ENCODE assay signal across 33 cellular contexts in genomic region chr10:80296942-80297341, GRCh38. TPM values are rescaled to one million over a fixed set of nuclear protein-coding genes. Genes with fewer than 3 reads are reported as not detected.
"Had no signal": no experiment of that assay in that cellular context is flagged by ENCODE, and none has a peak within 500 bp of the region (broad histone marks: within the 10 kb centered on the region; RNA-seq: fewer than 3 reads in every experiment).

No MANE protein-coding gene starts in this region.

- DNase-seq: stimulated activated CD4-positive, alpha-beta T cell treated with anti-CD3 and anti-CD28 coated beads, Interleukin-2, amount 100 ng/mL, for 48 hours; stimulated activated CD4-positive, alpha-beta T cell treated with anti-CD3 and anti-CD28 coated beads, Interleukin-4, amount 100 ng/mL, for 1 hour; stimulated activated CD4-positive, alpha-beta T cell treated with anti-CD3 and anti-CD28 coated beads, Interleukin-4, amount 100 ng/mL, for 24 hours; stimulated activated CD4-positive, alpha-beta T cell treated with anti-CD3 and anti-CD28 coated beads, Interleukin-4, amount 100 ng/mL, for 4 hours; stimulated activated CD8-positive, alpha-beta memory T cell treated with anti-CD3 and anti-CD28 coated beads, Interleukin-4, amount 100 ng/mL, for 48 hours; stimulated activated naive B cell treated with anti-CD40 and anti-IgM and Interleukin-4, amounts not matched to agents 10 μg/mL and 1 μg/mL and 100 μg/mL, for 72 hours; stimulated activated naive CD4-positive, alpha-beta T cell; stimulated activated naive CD4-positive, alpha-beta T cell treated with Interleukin-2 at 50 U/mL for 16 hours; stimulated activated naive CD8-positive, alpha-beta T cell treated with anti-CD3 and anti-CD28 coated beads, Interleukin-15, amount 100 ng/mL, for 72 hours; stimulated activated naive CD8-positive, alpha-beta T cell treated with anti-CD3 and anti-CD28 coated beads, Interleukin-15, Interleukin-2, amounts not matched to agents 100 U/mL and 50 U/mL, for 24 hours; stomach; substantia nigra; testis; thyroid gland; tibial artery; transverse colon; trophoblast cell; upper lobe of left lung; upper lobe of right lung; uterus had no signal

- H3K27ac ChIP-seq: stomach, suprapubic skin, testis, thoracic aorta, thyroid gland, tibial artery, tibial nerve, transverse colon, upper lobe of left lung, upper lobe of right lung, uterus, vagina had no signal

- H3K4me1 Mint-ChIP-seq: stimulated activated effector memory CD8-positive, alpha-beta T cell treated with anti-CD3 and anti-CD28 coated beads, Interleukin-12 subunit alpha, Interleukin-12 subunit beta, amount 100 ng/mL, for 72 hours; stimulated activated memory B cell treated with anti-CD40 and anti-IgM and Interleukin-4, amounts not matched to agents 10 μg/mL and 1 μg/mL and 100 μg/mL, for 72 hours; stimulated activated naive B cell treated with anti-CD40 and anti-IgM and Interleukin-4, amounts not matched to agents 10 μg/mL and 1 μg/mL and 100 μg/mL, for 72 hours; stimulated activated naive CD8-positive, alpha-beta T cell treated with anti-CD3 and anti-CD28 coated beads, Interleukin-15, amount 100 ng/mL, for 72 hours had no signal

- H3K36me3 ChIP-seq: stomach, suprapubic skin, thoracic aorta, thyroid gland, tibial artery, tibial nerve, transverse colon, upper lobe of left lung, upper lobe of right lung, uterus, vagina had no signal

- H3K27ac Mint-ChIP-seq: stimulated activated effector memory CD8-positive, alpha-beta T cell treated with anti-CD3 and anti-CD28 coated beads, Interleukin-12 subunit alpha, Interleukin-12 subunit beta, amount 100 ng/mL, for 72 hours; stimulated activated memory B cell treated with anti-CD40 and anti-IgM and Interleukin-4, amounts not matched to agents 10 μg/mL and 1 μg/mL and 100 μg/mL, for 72 hours; stimulated activated naive B cell treated with anti-CD40 and anti-IgM and Interleukin-4, amounts not matched to agents 10 μg/mL and 1 μg/mL and 100 μg/mL, for 72 hours; stimulated activated naive CD8-positive, alpha-beta T cell treated with anti-CD3 and anti-CD28 coated beads, Interleukin-15, amount 100 ng/mL, for 72 hours; stimulated activated naive CD8-positive, alpha-beta T cell treated with anti-CD3 and anti-CD28 coated beads, Interleukin-15, Interleukin-2, amounts not matched to agents 100 ng/mL and 50 ng/mL, for 24 hours; type B pancreatic cell had no signal

- H3K27me3 Mint-ChIP-seq: stimulated activated naive CD8-positive, alpha-beta T cell treated with anti-CD3 and anti-CD28 coated beads, Interleukin-15, amount 100 ng/mL, for 72 hours; type B pancreatic cell had no signal

- H3K4me3 ChIP-seq: stomach, suprapubic skin, testis, thoracic aorta, thyroid gland, tibial artery, tibial nerve, transverse colon, upper lobe of left lung, upper lobe of right lung, uterus, vagina had no signal

- H3K27me3 ChIP-seq: stomach, suprapubic skin, testis, thyroid gland, tibial artery, tibial nerve, transverse colon, upper lobe of left lung, upper lobe of right lung, uterus, vagina had no signal

- H3K9me3 ChIP-seq: testis, thyroid gland, uterus had no signal

- H3K36me3 Mint-ChIP-seq: type B pancreatic cell had no signal

- H3K4me3 Mint-ChIP-seq: stimulated activated effector memory CD8-positive, alpha-beta T cell treated with anti-CD3 and anti-CD28 coated beads, Interleukin-12 subunit alpha, Interleukin-12 subunit beta, amount 100 ng/mL, for 72 hours; stimulated activated memory B cell treated with anti-CD40 and anti-IgM and Interleukin-4, amounts not matched to agents 10 μg/mL and 1 μg/mL and 100 μg/mL, for 72 hours; stimulated activated naive B cell treated with anti-CD40 and anti-IgM and Interleukin-4, amounts not matched to agents 10 μg/mL and 1 μg/mL and 100 μg/mL, for 72 hours; stimulated activated naive CD8-positive, alpha-beta T cell treated with anti-CD3 and anti-CD28 coated beads, Interleukin-15, amount 100 ng/mL, for 72 hours; stimulated activated naive CD8-positive, alpha-beta T cell treated with anti-CD3 and anti-CD28 coated beads, Interleukin-15, Interleukin-2, amounts not matched to agents 100 ng/mL and 50 ng/mL, for 24 hours; type B pancreatic cell had no signal

- H3K4me1 ChIP-seq: stomach, suprapubic skin, testis, thyroid gland, tibial artery, tibial nerve, transverse colon, upper lobe of left lung, upper lobe of right lung, uterus, vagina had no signal

- ATAC-seq: stimulated activated effector memory CD8-positive, alpha-beta T cell treated with anti-CD3 and anti-CD28 coated beads, Interleukin-12 subunit alpha, Interleukin-12 subunit beta, amount 100 ng/mL, for 72 hours; stimulated activated memory B cell treated with anti-CD40 and anti-IgM and Interleukin-4, amounts not matched to agents 10 μg/mL and 1 μg/mL and 100 μg/mL, for 72 hours; stimulated activated naive B cell treated with anti-CD40 and anti-IgM and Interleukin-4, amounts not matched to agents 10 μg/mL and 1 μg/mL and 100 μg/mL, for 72 hours; stimulated activated naive CD8-positive, alpha-beta T cell treated with anti-CD3 and anti-CD28 coated beads, Interleukin-15, amount 100 ng/mL, for 72 hours; stimulated activated naive CD8-positive, alpha-beta T cell treated with anti-CD3 and anti-CD28 coated beads, Interleukin-15, Interleukin-2, amounts not matched to agents 100 U/mL and 50 U/mL, for 24 hours; upper lobe of right lung had no signal

RNA-seq across cellular contexts. Expression of gene MAT1A, which starts 7.5 kb away (rescaled TPM):
- total RNA-seq: stomach, subcutaneous adipose tissue, thoracic aorta, tibial nerve, urinary bladder, vagina had no signal

RNA-seq across cellular contexts. Expression of gene DYDC1, which starts 59.6 kb away (rescaled TPM):
- total RNA-seq: stomach, subcutaneous adipose tissue, suprapubic skin, temporal lobe, thoracic aorta, tibial nerve, transverse colon, upper lobe of right lung, ureter, urinary bladder, uterus, vagina had no signal
- polyA plus RNA-seq: stomach, thymus, urinary bladder had no signal

RNA-seq across cellular contexts. Expression of gene DYDC2, which starts 59.6 kb away (rescaled TPM):
- total RNA-seq: stomach, subcutaneous adipose tissue, thoracic aorta, thyroid gland, tibial nerve, transverse colon, upper lobe of right lung, ureter, urinary bladder, vagina had no signal
- polyA plus RNA-seq: urinary bladder had no signal
